ENCODE assay signal across 1 cellular context in genomic region chr22:37897805-37898204, GRCh38.
TF ChIP-seq lines count a peak whose summit lies in the region.

No MANE protein-coding gene starts in this region.

TF ChIP-seq in IMR-90, 13 proteins besides CTCF, POLR2A, EP300 and RAD21:
- TF ChIP-seq ELK1 (IDR thresholded peaks at IDR 0.05; ENCODE audit: borderline replicate concordance, low read depth, low read length) = no peak
- TF ChIP-seq USF2 (IDR thresholded peaks at IDR 0.05; ENCODE audit: low read depth, low read length) = no peak
- TF ChIP-seq MXI1 (IDR thresholded peaks at IDR 0.05; ENCODE audit: borderline replicate concordance, low read depth, low read length) = no peak
- no peak for TF ChIP-seq MAFK (IDR thresholded peaks at IDR 0.05; ENCODE audit: low read depth, low read length)
